Comparison of ENCODE assay signal across 6 cellular contexts in the genomic region with DNA sequence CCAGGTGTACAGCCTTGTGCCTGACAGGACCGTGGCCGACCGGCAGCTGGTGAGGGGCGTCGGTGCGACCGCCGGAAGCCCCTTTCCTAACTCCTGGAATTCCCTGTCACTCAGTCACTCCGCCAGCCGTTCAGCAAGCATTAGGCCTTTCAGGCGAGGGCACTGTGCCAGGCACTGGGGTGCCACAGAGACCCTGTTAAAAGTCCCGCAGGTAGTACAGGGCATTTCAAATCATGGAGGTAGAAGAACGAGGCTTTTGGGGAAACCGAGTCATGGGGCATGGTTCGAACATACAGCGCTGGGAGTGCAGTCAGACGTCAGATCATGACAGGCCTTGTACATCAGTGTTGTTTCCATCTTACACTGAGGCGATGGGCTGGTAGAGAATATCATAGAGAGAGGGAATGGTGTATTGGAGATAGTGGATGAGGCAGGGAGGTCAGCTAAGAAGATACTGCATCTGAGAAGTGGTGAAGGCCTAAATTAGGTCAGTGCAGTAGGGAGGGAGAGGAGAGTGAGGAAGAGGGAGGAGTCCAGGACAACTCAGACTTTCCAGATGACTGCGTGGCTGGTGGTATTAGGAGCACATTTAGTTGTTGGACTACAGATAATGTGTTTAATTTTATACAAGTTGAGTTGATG. TPM values are rescaled to one million over a fixed set of nuclear protein-coding genes. Genes with fewer than 3 reads are reported as not detected.
DNase-seq lines count a peak whose midpoint lies in the region; ATAC-seq and TF ChIP-seq lines count a peak whose summit lies in the region.

No MANE protein-coding gene starts in this region.

- peaks cover 0 to 19% (median 7%) of the 10 kb centered on the region in 5 donors for H3K36me3 Mint-ChIP-seq in naive thymus-derived CD4-positive, alpha-beta T cell

- peak overlapping the region; percentile 77 for H3K9ac ChIP-seq in IMR-90 (ENCODE audit: low read depth, low read length)

- H3K27ac ChIP-seq in IMR-90 (ENCODE audit: insufficient read depth, low read length), result peak overlapping the region; percentile 93
- H3K27ac ChIP-seq in naive thymus-derived CD4-positive, alpha-beta T cell (ENCODE audit: low read depth, low read length), result peak overlapping the region; percentile 97

- H2AK5ac ChIP-seq in IMR-90 (ENCODE audit: low read depth, low read length), result peak overlapping the region; percentile 76

- H4K91ac ChIP-seq in IMR-90 (ENCODE audit: insufficient read depth, low read depth, low read length), result peak overlapping the region; percentile 99

- peak overlapping the region; percentile 33; the same call in 1 of the 3 replicates for H2BK15ac ChIP-seq in IMR-90 (ENCODE audit: low read depth, low read length)

- H2BK20ac ChIP-seq in IMR-90 (ENCODE audit: low read depth, low read length), result no peak overlapping the region

- BruUV-seq in IMR-90 (replicated peaks; lab: Mats Ljungman, UMichigan), result no TSS peak

- peaks cover 6% of the 10 kb centered on the region; the same call in 1 of the 2 replicates for H3K9me1 ChIP-seq in IMR-90 (ENCODE audit: insufficient read depth, low read length)

- peak overlapping the region; percentile 59 for H3K56ac ChIP-seq in IMR-90 (ENCODE audit: extremely low read depth, insufficient read depth, low read length)

- peak overlapping the region; percentile 86 to 99 (median 99) for H3K4me3 Mint-ChIP-seq in naive thymus-derived CD4-positive, alpha-beta T cell

- intact Hi-C loops in IMR-90 (cut with micrococcal nuclease), result loop anchor here (1.0 kb wide), 1 partner anchor 14 kb away; a partner anchor contains a TSS
- intact Hi-C loops in naive thymus-derived CD4-positive, alpha-beta T cell (cut with micrococcal nuclease), result loop anchor here (1.0 to 10.0 kb wide), 3 partner anchors 14 to 238 kb away; a partner anchor contains a TSS

- in situ Hi-C loops in IMR-90 (cut with MboI; ENCODE audit: low sequenced_read_pairs), result loop anchor here (10.0 kb wide), 2 partner anchors 142 to 202 kb away; a partner anchor contains a TSS
- in situ Hi-C loops in astrocyte of the spinal cord (cut with HindIII; ENCODE audit: low sequenced_read_pairs), result no loop called here

- dilution Hi-C loops in IMR-90 (cut with HindIII; ENCODE audit: low sequenced_read_pairs, unreplicated experiment), result no loop called here

- peaks cover 0 to 7% (median 0%) of the 10 kb centered on the region in 11 donors for H3K9me3 Mint-ChIP-seq in naive thymus-derived CD4-positive, alpha-beta T cell

- peak overlapping the region; percentile 75 for H3K23ac ChIP-seq in IMR-90 (ENCODE audit: low read depth, low read length)

- H2BK5ac ChIP-seq in IMR-90 (ENCODE audit: low read depth, low read length, poor library complexity, severe bottlenecking), result peak overlapping the region; percentile 91

- no peaks in the 10 kb centered on the region for H4K20me1 ChIP-seq in IMR-90 (ENCODE audit: insufficient read depth, low read length)

- H3K4me2 ChIP-seq in IMR-90 (ENCODE audit: low read depth, low read length), result peak overlapping the region; percentile 94

- H3K36me3 ChIP-seq in IMR-90 (ENCODE audit: control insufficient read depth, insufficient read depth, low read length), result peaks cover 25% of the 10 kb centered on the region
- peaks cover 0 to 28% (median 7%) of the 10 kb centered on the region in 3 experiments for H3K36me3 ChIP-seq in naive thymus-derived CD4-positive, alpha-beta T cell (ENCODE audit: control insufficient read depth in 2 of 3, insufficient read depth in 3 of 3, low read length in 3 of 3)

- H3K79me1 ChIP-seq in IMR-90 (ENCODE audit: low read depth in 1 of 2, low read length in 2 of 2), result peaks cover 19 to 47% of the 10 kb centered on the region in 2 experiments

- peak overlapping the region; percentile 60 for H3K4me3 ChIP-seq in IMR-90 (ENCODE audit: insufficient read depth, low read depth, low read length)
- H3K4me3 ChIP-seq in astrocyte of the spinal cord (ENCODE audit: low read depth, low read length), result peak overlapping the region; percentile 91
- peak overlapping the region; percentile 90 for H3K4me3 ChIP-seq in naive thymus-derived CD4-positive, alpha-beta T cell (ENCODE audit: low read length)

- TF ChIP-seq POLR2A in IMR-90 (IDR thresholded peaks at IDR 0.05; ENCODE audit: low read depth, low read length), result no peak

- CTCF ChIA-PET in IMR-90 (lab: Yijun Ruan, JAX), result no interaction called here
- CTCF ChIA-PET in naive thymus-derived CD4-positive, alpha-beta T cell (lab: Charles Lee), result no interaction called here

- DNase-seq in IMR-90 (peak; percentile 51), astrocyte of the spinal cord (ENCODE audit: low read depth, low spot score) (peak; percentile 24), DMS 273 treated with DMSO at 0.1 percent for 48 hours (lab: John Stamatoyannopoulos, UW) (no peak)
- DNase-seq in naive thymus-derived CD4-positive, alpha-beta T cell, result no peak

- H2AK9ac ChIP-seq in IMR-90 (replicated peaks; ENCODE audit: low read depth, low read length, poor library complexity), result peak overlapping the region; percentile 85

- H4K5ac ChIP-seq in IMR-90 (ENCODE audit: low read depth, low read length), result peak overlapping the region; percentile 81

- H3K14ac ChIP-seq in IMR-90 (replicated peaks; ENCODE audit: low read depth, low read length), result peak overlapping the region; percentile 90

- H3K9me3 ChIP-seq in IMR-90 (ENCODE audit: control insufficient read depth, insufficient read depth, low read length), result no peaks in the 10 kb centered on the region
- H3K9me3 ChIP-seq in naive thymus-derived CD4-positive, alpha-beta T cell (ENCODE audit: control insufficient read depth in 2 of 3, low read length in 3 of 3), result no peaks in the 10 kb centered on the region

- peak; percentile 2; the same call in 1 of the 2 replicates for ATAC-seq in IMR-90 (ENCODE audit: low read depth)
- no peak for ATAC-seq in naive thymus-derived CD4-positive, alpha-beta T cell
- no peak for ATAC-seq in HG03025 (IDR thresholded peaks at IDR 0.05; ENCODE audit: low FRiP score, unreplicated experiment)
- ATAC-seq in HG03108 (IDR thresholded peaks at IDR 0.05; ENCODE audit: unreplicated experiment), result no peak

- peaks cover 0 to 5% (median 0%) of the 10 kb centered on the region in 5 donors for H3K27me3 Mint-ChIP-seq in naive thymus-derived CD4-positive, alpha-beta T cell

- peak overlapping the region; percentile 98 to 99 for H4K8ac ChIP-seq in IMR-90 (ENCODE audit: low read depth in 2 of 2, low read length in 2 of 2)

- POLR2A ChIA-PET in IMR-90 (lab: Charles Lee; ENCODE audit: unreplicated experiment), result interaction anchor here (1.8 kb wide), 1 partner anchor 14 kb away, joined by 10 read pairs; a partner anchor contains a TSS
- POLR2A ChIA-PET in naive thymus-derived CD4-positive, alpha-beta T cell (lab: Charles Lee), result interaction anchor here (0.6 to 6.6 kb wide), 8 partner anchors 11 to 872 kb away, joined by 3 to 108 read pairs (median 6); a partner anchor contains a TSS

- H3K4me1 Mint-ChIP-seq in naive thymus-derived CD4-positive, alpha-beta T cell, result peaks cover 20 to 52% (median 42%) of the 10 kb centered on the region in 7 donors

- H2AFZ ChIP-seq in IMR-90 (replicated peaks; ENCODE audit: low read length, poor library complexity), result peak overlapping the region; percentile 98

- H3K27ac Mint-ChIP-seq in naive thymus-derived CD4-positive, alpha-beta T cell, result peak overlapping the region; percentile 97 to 100 (median 100)

- no peak for TF ChIP-seq RAD21 in IMR-90 (IDR thresholded peaks at IDR 0.05; ENCODE audit: low read length)

- H3K4me1 ChIP-seq in IMR-90 (ENCODE audit: control insufficient read depth, insufficient read depth, low read length), result peaks cover 11% of the 10 kb centered on the region
- H3K4me1 ChIP-seq in naive thymus-derived CD4-positive, alpha-beta T cell (ENCODE audit: control insufficient read depth in 2 of 2, insufficient read depth in 2 of 2, low read length in 2 of 2), result peaks cover 21 to 22% of the 10 kb centered on the region in 2 donors

- peak overlapping the region; percentile 94 for H3K4ac ChIP-seq in IMR-90 (ENCODE audit: low read depth, low read length)

- peak overlapping the region; percentile 13; the same call in 1 of the 2 replicates for H2BK120ac ChIP-seq in IMR-90 (ENCODE audit: low read depth, low read length)

- 18% methylated on average over 9 of the region's 19 CpGs; no CpG with 5 or more reads in 1 of the 2 experiments for WGBS in IMR-90 (ENCODE audit: extremely low coverage in 2 of 2, insufficient read length in 1 of 2), 2 experiments

- H3K18ac ChIP-seq in IMR-90 (ENCODE audit: low read depth, low read length), result peak overlapping the region; percentile 23

- H3K27me3 ChIP-seq in IMR-90 (ENCODE audit: control insufficient read depth, insufficient read depth, low read length), result no peaks in the 10 kb centered on the region
- H3K27me3 ChIP-seq in naive thymus-derived CD4-positive, alpha-beta T cell (ENCODE audit: control insufficient read depth in 2 of 2, insufficient read depth in 2 of 2, low read length in 2 of 2), result no peaks in the 10 kb centered on the region

- no peak for TF ChIP-seq CTCF in IMR-90 (conservative IDR thresholded peaks at IDR 0.05; ENCODE audit: low read depth, low read length)
- TF ChIP-seq CTCF in astrocyte of the spinal cord (IDR thresholded peaks at IDR 0.05; ENCODE audit: low read depth, low read length), result no peak

RNA-seq across cellular contexts. Expression of a gene that starts 0.9 kb away (rescaled TPM):
- total RNA-seq in IMR-90 (2012; rRNA removed), result 7.8 and 9.3 TPM in 2 replicates
- polyA plus RNA-seq in IMR-90 (2012; rRNA removed), result 21.4 and 22.1 TPM in 2 replicates
- polyA plus RNA-seq in IMR-90 (2012; cell fraction: cytosol; rRNA removed), result 15.9 and 19.3 TPM in 2 replicates
- polyA plus RNA-seq in IMR-90 (2012; cell fraction: nucleus; rRNA removed; ENCODE audit: low replicate concordance), result 107 and 151 TPM in 2 replicates
- 10 to 100 TPM; 19.3 to 44.3 (median 35.0) TPM for total RNA-seq in naive thymus-derived CD4-positive, alpha-beta T cell
- 10 to 100 TPM; 12.6 to 16.2 TPM for polyA plus RNA-seq in naive thymus-derived CD4-positive, alpha-beta T cell

RNA-seq across cellular contexts. Expression of a gene that starts 9.0 kb away (rescaled TPM):
- 0.83 and 0.90 TPM in 2 replicates for total RNA-seq in IMR-90 (2012; rRNA removed)
- 3.6 and 3.8 TPM in 2 replicates for polyA plus RNA-seq in IMR-90 (2012; rRNA removed)
- 2.2 and 4.6 TPM in 2 replicates for polyA plus RNA-seq in IMR-90 (2012; cell fraction: cytosol; rRNA removed)
- 29.7 and 54.7 TPM in 2 replicates for polyA plus RNA-seq in IMR-90 (2012; cell fraction: nucleus; rRNA removed; ENCODE audit: low replicate concordance)
- 1 to 10 TPM; 3.2 to 9.0 (median 8.0) TPM for total RNA-seq in naive thymus-derived CD4-positive, alpha-beta T cell
- polyA plus RNA-seq in naive thymus-derived CD4-positive, alpha-beta T cell, result not detected

RNA-seq across cellular contexts. Expression of a gene that starts 13.9 kb away (rescaled TPM):
- total RNA-seq in IMR-90 (2012; rRNA removed), result 30.6 and 34.7 TPM in 2 replicates
- polyA plus RNA-seq in IMR-90 (2012; rRNA removed), result 46.0 and 46.3 TPM in 2 replicates
- 39.5 and 40.5 TPM in 2 replicates for polyA plus RNA-seq in IMR-90 (2012; cell fraction: cytosol; rRNA removed)
- polyA plus RNA-seq in IMR-90 (2012; cell fraction: nucleus; rRNA removed; ENCODE audit: low replicate concordance), result 273 and 417 TPM in 2 replicates
- total RNA-seq in naive thymus-derived CD4-positive, alpha-beta T cell, result 100 to 1,000 TPM in 3 of 5 experiments, 10 to 100 TPM in 2; 85.6 to 139 (median 101) TPM
- 10 to 100 TPM; 20.1 to 23.5 TPM for polyA plus RNA-seq in naive thymus-derived CD4-positive, alpha-beta T cell

RNA-seq across cellular contexts. Expression of a gene that starts 14.1 kb away (rescaled TPM):
- 76.0 and 90.8 TPM in 2 replicates for total RNA-seq in IMR-90 (2012; rRNA removed)
- polyA plus RNA-seq in IMR-90 (2012; rRNA removed), result 63.6 and 65.4 TPM in 2 replicates
- polyA plus RNA-seq in IMR-90 (2012; cell fraction: cytosol; rRNA removed), result 48.3 and 75.0 TPM in 2 replicates
- polyA plus RNA-seq in IMR-90 (2012; cell fraction: nucleus; rRNA removed; ENCODE audit: low replicate concordance), result 32.9 and 59.1 TPM in 2 replicates
- total RNA-seq in naive thymus-derived CD4-positive, alpha-beta T cell, result 10 to 100 TPM; 47.5 to 71.7 (median 59.1) TPM
- 10 to 100 TPM; 56.5 to 76.6 TPM for polyA plus RNA-seq in naive thymus-derived CD4-positive, alpha-beta T cell

RNA-seq across cellular contexts. Expression of a gene that starts 26.9 kb away (rescaled TPM):
- 1.4 and 1.8 TPM in 2 replicates for total RNA-seq in IMR-90 (2012; rRNA removed)
- 5.8 and 6.1 TPM in 2 replicates for polyA plus RNA-seq in IMR-90 (2012; rRNA removed)
- polyA plus RNA-seq in IMR-90 (2012; cell fraction: cytosol; rRNA removed), result 4.1 and 5.2 TPM in 2 replicates
- polyA plus RNA-seq in IMR-90 (2012; cell fraction: nucleus; rRNA removed; ENCODE audit: low replicate concordance), result 15.4 and 32.5 TPM in 2 replicates
- 1 to 10 TPM in 2 of 5 experiments, under 1 TPM in 1, not detected in 2; 0.56 to 1.4 (median 1.1) TPM for total RNA-seq in naive thymus-derived CD4-positive, alpha-beta T cell
- 1 to 10 TPM; 1.4 to 1.8 TPM for polyA plus RNA-seq in naive thymus-derived CD4-positive, alpha-beta T cell

Comparison
In these comparisons a context has a peak if more than half of its experiments do, and no peak if none do; other contexts are left out.
1. DNase-seq: peak in IMR-90 (single experiment) and astrocyte of the spinal cord (single experiment); none in naive thymus-derived CD4-positive, alpha-beta T cell (0 of 9) and DMS 273 treated with DMSO at 0.1 percent for 48 hours (single experiment).
2. Peak in every context shown above with its lines, with median percentiles within 50 percentile points of each other: H3K4me3 ChIP-seq.